In genomic region chrX:10112510-10112909, GRCh38 we compare ENCODE assay signal across 10 cellular contexts. TPM values are rescaled to one million over a fixed set of nuclear protein-coding genes. Genes with fewer than 3 reads are reported as not detected.
DNase-seq lines count a peak whose midpoint lies in the region; ATAC-seq, FAIRE-seq and TF ChIP-seq lines count a peak whose summit lies in the region.
"Had no signal": no experiment of that assay in that cellular context is flagged by ENCODE, and none has a peak within 500 bp of the region (broad histone marks: within the 10 kb centered on the region; RNA-seq: fewer than 3 reads in every experiment).

No MANE protein-coding gene starts in this region.

- no peak for TF ChIP-seq EP300 in stomach (IDR thresholded peaks at IDR 0.05)

- DNase-seq in activated naive CD4-positive, alpha-beta T cell treated with anti-CD3 and anti-CD28 coated beads, Interleukin-2, amount 50 U/mL, for 16 hours = no peak
- DNase-seq in T-helper 17 cell (no peak), stomach (no peak), NCI-H2029 treated with DMSO at 0.1 percent for 48 hours (lab: John Stamatoyannopoulos, UW) (no peak), H54 (ENCODE audit: insufficient read length, low spot score) (no peak)
- DNase-seq in stimulated activated naive B cell treated with anti-CD40 and anti-IgM and Interleukin-4, amounts not matched to agents 10 μg/mL and 1 μg/mL and 100 μg/mL, for 72 hours = no peak
- DNase-seq: H7, posterior cingulate gyrus had no signal

- FAIRE-seq in H54 (lab: Jason Lieb, UNC) = no peak

- no peak for TF ChIP-seq CTCF in stomach (IDR thresholded peaks at IDR 0.05)

- H3K4me3 Mint-ChIP-seq in activated naive CD4-positive, alpha-beta T cell treated with anti-CD3 and anti-CD28 coated beads, Interleukin-2, amount 50 U/mL, for 24 hours = peak overlapping the region; percentile 63
- H3K4me3 Mint-ChIP-seq in T-helper 17 cell = peak overlapping the region; percentile 15
- peak overlapping the region; percentile 55 to 65 for H3K4me3 Mint-ChIP-seq in stimulated activated naive B cell treated with anti-CD40 and anti-IgM and Interleukin-4, amounts not matched to agents 10 μg/mL and 1 μg/mL and 100 μg/mL, for 72 hours

- no peaks in the 10 kb centered on the region for H3K9me3 ChIP-seq in T-helper 17 cell (ENCODE audit: control insufficient read depth, low read length, poor library complexity, severe bottlenecking)
- H3K9me3 ChIP-seq in stomach = no peaks in the 10 kb centered on the region

- no peak overlapping the region for H3K4me3 ChIP-seq in stomach

- H3K27ac Mint-ChIP-seq in activated naive CD4-positive, alpha-beta T cell treated with anti-CD3 and anti-CD28 coated beads, Interleukin-2, amount 50 U/mL, for 24 hours = peak overlapping the region; percentile 41
- no peak overlapping the region for H3K27ac Mint-ChIP-seq in T-helper 17 cell
- H3K27ac Mint-ChIP-seq in stimulated activated naive B cell treated with anti-CD40 and anti-IgM and Interleukin-4, amounts not matched to agents 10 μg/mL and 1 μg/mL and 100 μg/mL, for 72 hours = peak overlapping the region; percentile 95

- no peaks in the 10 kb centered on the region for H3K9me3 Mint-ChIP-seq in activated naive CD4-positive, alpha-beta T cell treated with anti-CD3 and anti-CD28 coated beads, Interleukin-2, amount 50 U/mL, for 24 hours
- H3K9me3 Mint-ChIP-seq in stimulated activated naive B cell treated with anti-CD40 and anti-IgM and Interleukin-4, amounts not matched to agents 10 μg/mL and 1 μg/mL and 100 μg/mL, for 72 hours = no peaks in the 10 kb centered on the region

- peaks cover 0 to 17% (median 13%) of the 10 kb centered on the region in 4 donors for H3K36me3 ChIP-seq in stomach

- peaks cover 52% of the 10 kb centered on the region for H3K4me1 Mint-ChIP-seq in activated naive CD4-positive, alpha-beta T cell treated with anti-CD3 and anti-CD28 coated beads, Interleukin-2, amount 50 U/mL, for 24 hours
- peaks cover 13% of the 10 kb centered on the region for H3K4me1 Mint-ChIP-seq in T-helper 17 cell
- H3K4me1 Mint-ChIP-seq in stimulated activated naive B cell treated with anti-CD40 and anti-IgM and Interleukin-4, amounts not matched to agents 10 μg/mL and 1 μg/mL and 100 μg/mL, for 72 hours = peaks cover 43 to 66% of the 10 kb centered on the region in 2 donors

- TF ChIP-seq POLR2A in stomach (IDR thresholded peaks at IDR 0.05) = no peak
- TF ChIP-seq POLR2A in H54 (IDR thresholded peaks at IDR 0.05; ENCODE audit: low read depth, low read length) = no peak

- H3K27me3 ChIP-seq in stomach = no peaks in the 10 kb centered on the region

- H3K36me3 Mint-ChIP-seq in activated naive CD4-positive, alpha-beta T cell treated with anti-CD3 and anti-CD28 coated beads, Interleukin-2, amount 50 U/mL, for 24 hours = no peaks in the 10 kb centered on the region
- H3K36me3 Mint-ChIP-seq in T-helper 17 cell (ENCODE audit: low read depth) = no peaks in the 10 kb centered on the region
- peaks cover 36 to 51% of the 10 kb centered on the region in 2 donors for H3K36me3 Mint-ChIP-seq in stimulated activated naive B cell treated with anti-CD40 and anti-IgM and Interleukin-4, amounts not matched to agents 10 μg/mL and 1 μg/mL and 100 μg/mL, for 72 hours

- WGBS in stomach, 5 donors = 56 to 88% (median 81%) methylated on average over 6 of the region's 6 CpGs

- no peaks in the 10 kb centered on the region for H3K27me3 Mint-ChIP-seq in activated naive CD4-positive, alpha-beta T cell treated with anti-CD3 and anti-CD28 coated beads, Interleukin-2, amount 50 U/mL, for 24 hours
- H3K27me3 Mint-ChIP-seq in T-helper 17 cell = no peaks in the 10 kb centered on the region
- H3K27me3 Mint-ChIP-seq in stimulated activated naive B cell treated with anti-CD40 and anti-IgM and Interleukin-4, amounts not matched to agents 10 μg/mL and 1 μg/mL and 100 μg/mL, for 72 hours = peaks cover 0 to 3% of the 10 kb centered on the region in 2 donors

- ATAC-seq in HG02759 (IDR thresholded peaks at IDR 0.05; ENCODE audit: unreplicated experiment) (peak; percentile 41), T-helper 17 cell (no peak)
- peak; percentile 33 to 38 for ATAC-seq in stimulated activated naive B cell treated with anti-CD40 and anti-IgM and Interleukin-4, amounts not matched to agents 10 μg/mL and 1 μg/mL and 100 μg/mL, for 72 hours (replicated peaks)

- intact Hi-C loops in stomach (cut with DNase I; ENCODE audit: low total_unique reads) = no loop called here

- H3K27ac ChIP-seq in stomach = peak overlapping the region in 1 of 5 donors; percentile 50

- H3K4me1 ChIP-seq in stomach = peaks cover 4 to 35% (median 19%) of the 10 kb centered on the region in 4 donors

RNA-seq across cellular contexts. Expression of gene CLCN4, which starts 44.3 kb away (rescaled TPM):
- 1 to 10 TPM in 1 of 2 donors, under 1 TPM in 1; 0.37 to 3.3 TPM for total RNA-seq in T-helper 17 cell
- total RNA-seq in stomach = 10 to 100 TPM in 1 of 5 donors, 1 to 10 TPM in 3, not detected in 1; 2.7 to 22.3 (median 5.3) TPM
- polyA plus RNA-seq in stomach = under 1 TPM; 0.35 to 0.68 (median 0.46) TPM
